In the genomic region with DNA sequence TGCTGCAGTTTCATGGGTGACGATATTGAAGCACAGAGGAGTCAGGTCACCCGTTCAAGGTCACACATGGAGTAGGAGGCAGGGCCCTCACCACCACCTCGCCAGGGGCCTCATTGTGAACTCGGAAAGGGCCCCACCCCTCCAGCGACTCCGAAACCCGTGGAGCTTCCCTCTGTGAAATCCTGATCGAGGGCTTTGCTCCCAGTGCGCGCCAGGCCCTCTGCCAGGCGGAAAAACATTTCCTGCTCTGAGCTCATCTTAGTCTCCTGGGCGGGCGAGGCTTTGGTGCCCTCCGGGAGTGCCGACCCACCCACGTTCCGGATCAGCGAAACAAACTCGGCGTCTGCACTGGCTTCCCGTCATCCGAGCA, we compare ENCODE assay signal across 14 cellular contexts.
DNase-seq lines count a peak whose midpoint lies in the region; ATAC-seq and TF ChIP-seq lines count a peak whose summit lies in the region.
"Had no signal": no experiment of that assay in that cellular context is flagged by ENCODE, and none has a peak within 500 bp of the region (broad histone marks: within the 10 kb centered on the region; RNA-seq: fewer than 3 reads in every experiment).

No MANE protein-coding gene starts in this region.

- no peaks in the 10 kb centered on the region for H3F3A ChIP-seq in smooth muscle cell (ENCODE audit: low read depth)
- no peaks in the 10 kb centered on the region for H3F3A ChIP-seq in MM.1S (ENCODE audit: insufficient read depth, low read length)

- H3K36me3 ChIP-seq in lung (ENCODE audit: control insufficient read depth in 2 of 2, insufficient read depth in 2 of 2, low read length in 2 of 2): no peaks in the 10 kb centered on the region
- no peaks in the 10 kb centered on the region for H3K36me3 ChIP-seq in testis (ENCODE audit: low read depth, missing control alignments)
- no peaks in the 10 kb centered on the region for H3K36me3 ChIP-seq in smooth muscle cell (ENCODE audit: low read depth)
- H3K36me3 ChIP-seq in MM.1S (replicated peaks; ENCODE audit: insufficient read depth, low read length): no peaks in the 10 kb centered on the region
- H3K36me3 ChIP-seq: colonic mucosa, right atrium auricular region had no signal

- H3K4me1 ChIP-seq in lung (ENCODE audit: control insufficient read depth in 2 of 2, insufficient read depth in 2 of 2, low read length in 2 of 2): no peaks in the 10 kb centered on the region
- no peaks in the 10 kb centered on the region for H3K4me1 ChIP-seq in testis
- no peaks in the 10 kb centered on the region for H3K4me1 ChIP-seq in smooth muscle cell (ENCODE audit: low read depth)
- H3K4me1 ChIP-seq in MM.1S (ENCODE audit: low read length): no peaks in the 10 kb centered on the region
- H3K4me1 ChIP-seq: colonic mucosa, right atrium auricular region had no signal

- H3K27ac ChIP-seq in dorsolateral prefrontal cortex (no peak overlapping the region), lung (ENCODE audit: low read depth in 1 of 2, low read length in 1 of 2) (no peak overlapping the region), testis (no peak overlapping the region), smooth muscle cell (ENCODE audit: low read depth) (no peak overlapping the region), MM.1S (ENCODE audit: low read length) (no peak overlapping the region)
- H3K27ac ChIP-seq: colonic mucosa, KMS-11, right atrium auricular region had no signal

- WGBS in lung, 2 donors: 61 to 81% methylated on average over 22 of the region's 22 CpGs
- 44 to 67% methylated on average over 15 to 22 of the region's 22 CpGs for WGBS in testis, 2 donors
- WGBS in smooth muscle cell (ENCODE audit: low lambda C conversion rate): 90% methylated on average over 22 of the region's 22 CpGs

- ATAC-seq in lung (ENCODE audit: insufficient read depth, low FRiP score): peak; percentile 53
- ATAC-seq: stimulated activated naive B cell treated with anti-CD40 and anti-IgM and Interleukin-4, amounts not matched to agents 10 μg/mL and 1 μg/mL and 100 μg/mL, for 72 hours had no signal

- H3K27me3 ChIP-seq in dorsolateral prefrontal cortex (no peaks in the 10 kb centered on the region), lung (ENCODE audit: control insufficient read depth, insufficient read depth) (no peaks in the 10 kb centered on the region), testis (no peaks in the 10 kb centered on the region), smooth muscle cell (ENCODE audit: low read depth) (no peaks in the 10 kb centered on the region), MM.1S (replicated peaks; ENCODE audit: insufficient read depth, low read length) (peaks cover 78% of the 10 kb centered on the region)
- H3K27me3 ChIP-seq: colonic mucosa, right atrium auricular region had no signal

- no peak overlapping the region for H3K9ac ChIP-seq in smooth muscle cell (ENCODE audit: low read depth)
- H3K9ac ChIP-seq in MM.1S (ENCODE audit: low read length): no peak overlapping the region
- H3K9ac ChIP-seq: KMS-11 had no signal

- no peaks in the 10 kb centered on the region for H3K9me2 ChIP-seq in MM.1S (replicated peaks; ENCODE audit: insufficient read depth, low read length)

- DNase-seq in GM03348 (ENCODE audit: low spot score) (peak; percentile 61), dorsolateral prefrontal cortex (peak in 6 of 10 donors; percentile 20 to 49 (median 40)), lung (ENCODE audit: low spot score) (peak; percentile 49), testis (no peak), smooth muscle cell (lab: John Stamatoyannopoulos, UW; ENCODE audit: unreplicated experiment) (no peak), MM.1S (no peak), NCI-H510A treated with DMSO at 0.1 percent for 48 hours (lab: John Stamatoyannopoulos, UW) (no peak), cerebellar cortex (ENCODE audit: low spot score) (no peak)
- DNase-seq: colonic mucosa; NCI-H2081; NCI-H526 treated with DMSO at 0.1 percent for 48 hours; stimulated activated naive B cell treated with anti-CD40 and anti-IgM and Interleukin-4, amounts not matched to agents 10 μg/mL and 1 μg/mL and 100 μg/mL, for 72 hours had no signal

- peaks cover 0 to 7% of the 10 kb centered on the region in 2 donors for H3K9me3 ChIP-seq in lung (ENCODE audit: control insufficient read depth in 2 of 2, insufficient read depth in 1 of 2, low read length in 1 of 2)
- H3K9me3 ChIP-seq in testis: no peaks in the 10 kb centered on the region
- no peaks in the 10 kb centered on the region for H3K9me3 ChIP-seq in smooth muscle cell (replicated peaks; ENCODE audit: low read depth)
- no peaks in the 10 kb centered on the region for H3K9me3 ChIP-seq in MM.1S (replicated peaks; ENCODE audit: insufficient read depth, low read length)
- H3K9me3 ChIP-seq: colonic mucosa, right atrium auricular region had no signal

- no peak for TF ChIP-seq POLR2A in testis (IDR thresholded peaks at IDR 0.05)

- no peak overlapping the region for H3K4me3 ChIP-seq in dorsolateral prefrontal cortex
- H3K4me3 ChIP-seq in lung: no peak overlapping the region
- peak overlapping the region; percentile 15 to 38 for H3K4me3 ChIP-seq in testis
- H3K4me3 ChIP-seq in smooth muscle cell: no peak overlapping the region
- H3K4me3 ChIP-seq in MM.1S (ENCODE audit: low read length): no peak overlapping the region
- H3K4me3 ChIP-seq: colonic mucosa, right atrium auricular region had no signal

- no peak overlapping the region for H2AFZ ChIP-seq in smooth muscle cell (ENCODE audit: low read depth)
- H2AFZ ChIP-seq in MM.1S (ENCODE audit: low read length): no peak overlapping the region

- no peaks in the 10 kb centered on the region for H3K79me2 ChIP-seq in smooth muscle cell (ENCODE audit: low read depth)
- H3K79me2 ChIP-seq in MM.1S (ENCODE audit: low read length): no peaks in the 10 kb centered on the region

- intact Hi-C loops in dorsolateral prefrontal cortex (cut with DNase I) (no loop called here), testis (cut with DNase I; ENCODE audit: low total_unique reads) (no loop called here)

- H4K20me1 ChIP-seq in smooth muscle cell (ENCODE audit: low read depth) (no peaks in the 10 kb centered on the region), MM.1S (ENCODE audit: insufficient read depth, low read length) (no peaks in the 10 kb centered on the region)

- H3K4me2 ChIP-seq in smooth muscle cell (no peak overlapping the region), MM.1S (ENCODE audit: low read depth, low read length) (no peak overlapping the region)
- H3K4me2 ChIP-seq: KMS-11 had no signal

- TF ChIP-seq CTCF in dorsolateral prefrontal cortex (IDR thresholded peaks at IDR 0.05 in 54 of 56, conservative IDR thresholded peaks at IDR 0.05 in 2 of 56; ENCODE audit: low read depth in 1 of 56, partially characterized antibody in 56 of 56) (no peak), lung (IDR thresholded peaks at IDR 0.05; ENCODE audit: control extremely low read depth, extremely low read depth) (no peak), testis (IDR thresholded peaks at IDR 0.05) (no peak), smooth muscle cell (IDR thresholded peaks at IDR 0.05; ENCODE audit: borderline replicate concordance, insufficient read depth, poor library complexity, severe bottlenecking) (no peak), MM.1S (IDR thresholded peaks at IDR 0.05; ENCODE audit: low read length) (no peak)

Comparison
In these comparisons a context has a peak if more than half of its experiments do, and no peak if none do; other contexts are left out.
1. DNase-seq: peak in GM03348 (single experiment), dorsolateral prefrontal cortex (6 of 10) and lung (single experiment); none in testis (single experiment), smooth muscle cell (single experiment), MM.1S (single experiment), NCI-H510A treated with DMSO at 0.1 percent for 48 hours (single experiment) and cerebellar cortex (single experiment).
2. H3K4me3 ChIP-seq: peak in testis (2 of 2); none in dorsolateral prefrontal cortex (0 of 59), lung (single experiment), smooth muscle cell (single experiment) and MM.1S (single experiment).